ENCODE assay signal across 22 cellular contexts in the genomic region with DNA sequence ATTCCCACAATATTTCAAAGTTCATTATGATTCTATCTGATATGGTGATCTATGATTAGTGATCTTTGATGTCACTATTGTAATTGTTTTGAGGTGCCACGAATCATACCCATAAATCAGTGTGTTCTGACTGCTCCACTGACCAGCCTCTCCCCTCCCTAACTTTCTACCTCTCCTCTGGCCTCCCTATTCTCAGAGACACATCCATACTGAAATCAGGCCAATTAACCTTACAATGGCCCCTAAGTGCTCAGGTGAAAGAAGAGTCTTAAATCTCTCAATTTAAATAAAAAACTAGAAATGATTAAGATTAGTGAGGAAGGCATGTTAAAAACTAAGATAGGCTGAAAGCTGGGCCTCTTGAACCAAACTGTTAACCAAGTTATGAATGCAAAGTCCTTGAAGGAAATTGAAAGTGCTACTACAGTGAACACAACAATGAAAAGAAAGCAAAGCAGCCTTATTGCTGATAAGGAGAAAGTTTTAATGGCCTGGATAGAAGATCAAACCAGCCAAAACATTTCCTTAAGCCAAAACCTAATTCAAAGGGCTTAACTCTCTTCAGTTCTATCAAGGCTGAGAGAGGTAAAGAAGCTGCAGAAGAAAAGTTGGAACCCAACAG. TPM values are rescaled to one million over a fixed set of nuclear protein-coding genes. Genes with fewer than 3 reads are reported as not detected.
DNase-seq lines count a peak whose midpoint lies in the region; ATAC-seq, FAIRE-seq and TF ChIP-seq lines count a peak whose summit lies in the region.
"Had no signal": no experiment of that assay in that cellular context is flagged by ENCODE, and none has a peak within 500 bp of the region (broad histone marks: within the 10 kb centered on the region; RNA-seq: fewer than 3 reads in every experiment).

No MANE protein-coding gene starts in this region.

- no peaks in the 10 kb centered on the region for H3K9me3 Mint-ChIP-seq in activated T-cell treated with anti-CD3 and anti-CD28 coated beads, Interleukin-2, amount 50 U/mL, for 24 hours
- H3K9me3 Mint-ChIP-seq in CD8-positive, alpha-beta memory T cell = no peaks in the 10 kb centered on the region
- H3K9me3 Mint-ChIP-seq: CD4-positive, alpha-beta memory T cell had no signal

- H3K23me2 ChIP-seq in H1 (ENCODE audit: low read depth, low read length) = no peaks in the 10 kb centered on the region

- DNase-seq in activated T-cell treated with anti-CD3 and anti-CD28 coated beads, Interleukin-2, amount 50 U/mL, for 24 hours = no peak
- no peak for DNase-seq in activated T-cell treated with anti-CD3 and anti-CD28 coated beads, Interleukin-2, amount 50 U/mL, for 1 hour
- DNase-seq in NT2/D1 (ENCODE audit: low read depth, low spot score) = peak; percentile 43
- DNase-seq in H1 (ENCODE audit: low read depth in 1 of 2, low spot score in 2 of 2) = no peak
- DNase-seq in mucosa of descending colon = no peak
- DNase-seq in CD8-positive, alpha-beta memory T cell = no peak
- no peak for DNase-seq in frontal cortex (ENCODE audit: low spot score in 2 of 2)
- DNase-seq in DMS53 (lab: John Stamatoyannopoulos, UW) = no peak
- DNase-seq: CD4-positive, alpha-beta memory T cell; DMS79 treated with DMSO at 0.1 percent for 48 hours; GM23248; IMR-90; Karpas-422; MG63; NCI-H1092; NCI-H2081 treated with DMSO at 0.1 percent for 48 hours; NCI-H510A; NCI-H774; PC-3 had no signal

- no peak overlapping the region for H4K5ac ChIP-seq in H1 (ENCODE audit: insufficient read length, low read depth, low read length)

- ATAC-seq in mucosa of descending colon = peak; percentile 61
- ATAC-seq: PC-3 had no signal

- H3K79me1 ChIP-seq in H1 (ENCODE audit: low read depth, low read length) = no peaks in the 10 kb centered on the region

- peaks cover 35% of the 10 kb centered on the region for H3K36me3 ChIP-seq in NT2/D1 (ENCODE audit: insufficient read depth, insufficient read length, low read length)
- H3K36me3 ChIP-seq in H1 (ENCODE audit: control insufficient read depth in 2 of 4, insufficient read depth in 4 of 4, low read length in 3 of 4) = peaks cover 0 to 2% (median under 1%) of the 10 kb centered on the region in 4 experiments; a peak in 2 of 8 replicates
- H3K36me3 ChIP-seq in mucosa of descending colon (ENCODE audit: low read depth) = no peaks in the 10 kb centered on the region
- H3K36me3 ChIP-seq in CD8-positive, alpha-beta memory T cell (ENCODE audit: insufficient read depth, low read length) = peaks cover 45% of the 10 kb centered on the region

- H3K36me3 Mint-ChIP-seq in activated T-cell treated with anti-CD3 and anti-CD28 coated beads, Interleukin-2, amount 50 U/mL, for 24 hours (ENCODE audit: low read depth) = peaks cover 84% of the 10 kb centered on the region
- peaks cover 0 to 84% (median 41%) of the 10 kb centered on the region in 3 donors for H3K36me3 Mint-ChIP-seq in CD8-positive, alpha-beta memory T cell

- no peak overlapping the region for H3K27ac ChIP-seq in H1 (ENCODE audit: low read depth, low read length)
- H3K27ac ChIP-seq in CD8-positive, alpha-beta memory T cell (ENCODE audit: low read depth, low read length) = no peak overlapping the region
- H3K27ac ChIP-seq: 22Rv1, GM23248, RWPE1 had no signal

- no peak overlapping the region for H2AFZ ChIP-seq in H1 (ENCODE audit: low read length)
- H2AFZ ChIP-seq: GM23248 had no signal

- TF ChIP-seq CTCF in H1 (IDR thresholded peaks at IDR 0.05; ENCODE audit: control extremely low read depth in 1 of 3, insufficient read depth in 1 of 3, low read depth in 1 of 3, low read length in 3 of 3) (no peak), mucosa of descending colon (IDR thresholded peaks at IDR 0.05) (no peak)

- intact Hi-C loops in mucosa of descending colon (cut with DNase I, micrococcal nuclease) = no loop called here

- H3K4me2 ChIP-seq in H1 (ENCODE audit: insufficient read depth in 1 of 2, low read depth in 2 of 2, low read length in 2 of 2) = no peak overlapping the region

- no peaks in the 10 kb centered on the region for H3K79me2 ChIP-seq in H1 (ENCODE audit: control insufficient read depth in 1 of 2, insufficient read depth in 2 of 2, low read length in 2 of 2)

- no peak overlapping the region for H3K4ac ChIP-seq in H1 (replicated peaks; ENCODE audit: insufficient read length, low read depth, low read length)

- H3K14ac ChIP-seq in H1 (ENCODE audit: insufficient read length) = no peak overlapping the region

- TF ChIP-seq EP300 in H1 (IDR thresholded peaks at IDR 0.05; ENCODE audit: borderline replicate concordance in 1 of 2, low read depth in 2 of 2, low read length in 2 of 2) = no peak

- H2BK120ac ChIP-seq in H1 (replicated peaks; ENCODE audit: low read depth, low read length) = no peak overlapping the region

- H2BK20ac ChIP-seq in H1 (ENCODE audit: low read length) = no peak overlapping the region

- no peaks in the 10 kb centered on the region for H3K27me3 Mint-ChIP-seq in activated T-cell treated with anti-CD3 and anti-CD28 coated beads, Interleukin-2, amount 50 U/mL, for 24 hours
- H3K27me3 Mint-ChIP-seq in CD8-positive, alpha-beta memory T cell = no peaks in the 10 kb centered on the region
- H3K27me3 Mint-ChIP-seq: CD4-positive, alpha-beta memory T cell had no signal

- no peak overlapping the region for H2BK5ac ChIP-seq in H1 (ENCODE audit: low read depth, low read length)

- no peak for FAIRE-seq in H1 (lab: Jason Lieb, UNC)
- no peak for FAIRE-seq in frontal cortex (lab: Jason Lieb, UNC)
- FAIRE-seq: GM18507 had no signal

- H3K27me3 ChIP-seq in NT2/D1 (ENCODE audit: insufficient read depth, insufficient read length) (no peaks in the 10 kb centered on the region), H1 (replicated peaks in 1 of 4; ENCODE audit: control insufficient read depth in 3 of 4, extremely low read depth in 1 of 4, insufficient read depth in 3 of 4, low read length in 3 of 4) (no peaks in the 10 kb centered on the region)
- H3K27me3 ChIP-seq in CD8-positive, alpha-beta memory T cell (ENCODE audit: insufficient read depth, low read length, poor library complexity, severe bottlenecking) = no peaks in the 10 kb centered on the region
- H3K27me3 ChIP-seq: MG63 had no signal

- no peak overlapping the region for H2BK15ac ChIP-seq in H1 (ENCODE audit: low read length)

- 59% methylated on average over 1 of the region's 1 CpG; no CpG with 5 or more reads in 1 of the 2 experiments for WGBS in H1 (ENCODE audit: extremely low coverage in 1 of 2, insufficient coverage in 1 of 2, insufficient read length in 1 of 2, insufficient replicate concordance in 2 of 2, low coverage in 1 of 2, low lambda C conversion rate in 2 of 2, missing lambda C conversion rate in 1 of 2), 2 experiments

- TF ChIP-seq RAD21 in H1 (IDR thresholded peaks at IDR 0.05 in 1 of 2, conservative IDR thresholded peaks at IDR 0.05 in 1 of 2; ENCODE audit: low read depth in 2 of 2, low read length in 2 of 2) = no peak

- H3K4me3 Mint-ChIP-seq in activated T-cell treated with anti-CD3 and anti-CD28 coated beads, Interleukin-2, amount 50 U/mL, for 24 hours = no peak overlapping the region
- H3K4me3 Mint-ChIP-seq in CD8-positive, alpha-beta memory T cell = no peak overlapping the region
- H3K4me3 Mint-ChIP-seq: CD4-positive, alpha-beta memory T cell had no signal

- no peak overlapping the region for H4K8ac ChIP-seq in H1 (ENCODE audit: extremely low read depth, insufficient read depth, low read length)

- H3K4me3 ChIP-seq in NT2/D1 (ENCODE audit: insufficient read length, low read depth) (no peak overlapping the region), H1 (ENCODE audit: extremely low read depth in 1 of 4, insufficient read depth in 2 of 4, low read depth in 3 of 4, low read length in 4 of 4) (no peak overlapping the region), mucosa of descending colon (no peak overlapping the region)
- H3K4me3 ChIP-seq in CD8-positive, alpha-beta memory T cell (ENCODE audit: low read length) = no peak overlapping the region
- H3K4me3 ChIP-seq: GM23248, MG63 had no signal

- TF ChIP-seq POLR2A in H1 (IDR thresholded peaks at IDR 0.05; ENCODE audit: control extremely low read depth in 1 of 2, low read depth in 2 of 2, low read length in 2 of 2) = no peak

- no peaks in the 10 kb centered on the region for H4K20me1 ChIP-seq in H1 (replicated peaks in 1 of 2; ENCODE audit: control insufficient read depth in 1 of 2, insufficient read depth in 2 of 2, low read length in 2 of 2)

- H3K23ac ChIP-seq in H1 (ENCODE audit: insufficient read length) = no peak overlapping the region

- peak overlapping the region; percentile 63 for H3K27ac Mint-ChIP-seq in activated T-cell treated with anti-CD3 and anti-CD28 coated beads, Interleukin-2, amount 50 U/mL, for 24 hours
- H3K27ac Mint-ChIP-seq in CD8-positive, alpha-beta memory T cell = peak overlapping the region in 2 of 8 donors; percentile 56 to 78

- no peak overlapping the region for H3K56ac ChIP-seq in H1 (replicated peaks; ENCODE audit: insufficient read length, low read depth, low read length)

- H3K18ac ChIP-seq in H1 (ENCODE audit: extremely low read depth, low read length) = no peak overlapping the region

- no peak overlapping the region for H2BK12ac ChIP-seq in H1 (ENCODE audit: low read depth, low read length)

- no peak overlapping the region for H2AK5ac ChIP-seq in H1 (ENCODE audit: low read depth, low read length)

- POLR2A ChIA-PET in H1 (lab: Charles Lee; ENCODE audit: partially characterized antibody) = no interaction called here
- POLR2A ChIA-PET in CD8-positive, alpha-beta memory T cell (lab: Charles Lee) = no interaction called here

- peaks cover 30% of the 10 kb centered on the region for H3K4me1 Mint-ChIP-seq in activated T-cell treated with anti-CD3 and anti-CD28 coated beads, Interleukin-2, amount 50 U/mL, for 24 hours (ENCODE audit: low read depth)
- H3K4me1 Mint-ChIP-seq in CD8-positive, alpha-beta memory T cell = peaks cover 7 to 14% (median 8%) of the 10 kb centered on the region in 3 donors

- H3K9ac ChIP-seq in NT2/D1 (ENCODE audit: insufficient read length, low read depth) (no peak overlapping the region), H1 (replicated peaks in 1 of 4; ENCODE audit: extremely low read depth in 1 of 4, low read depth in 3 of 4, low read length in 3 of 4) (no peak overlapping the region)
- H3K9ac ChIP-seq: GM23248 had no signal

- CTCF ChIA-PET in H1 (lab: Charles Lee; ENCODE audit: partially characterized antibody) = interaction anchor here (0.9 to 2.7 kb wide), 5 partner anchors 10 to 235 kb away, joined by 3 to 5 read pairs (median 5); no protein-coding TSS in a partner anchor
- CTCF ChIA-PET in CD8-positive, alpha-beta memory T cell (lab: Charles Lee) = interaction anchor here (1.5 kb wide), 1 partner anchor 23 kb away, joined by 3 read pairs; no protein-coding TSS in a partner anchor

- H4K91ac ChIP-seq in H1 (replicated peaks; ENCODE audit: insufficient read length, low read length) = no peak overlapping the region

- H3K9me3 ChIP-seq in NT2/D1 (ENCODE audit: insufficient read depth, low read length) (no peaks in the 10 kb centered on the region), H1 (ENCODE audit: insufficient read depth in 2 of 2, low read depth in 1 of 2, low read length in 1 of 2) (no peaks in the 10 kb centered on the region), mucosa of descending colon (no peaks in the 10 kb centered on the region)
- no peaks in the 10 kb centered on the region for H3K9me3 ChIP-seq in CD8-positive, alpha-beta memory T cell (ENCODE audit: low read length)
- H3K9me3 ChIP-seq: MG63 had no signal

- H3K4me1 ChIP-seq in NT2/D1 (ENCODE audit: insufficient read depth, insufficient read length) (no peaks in the 10 kb centered on the region), H1 (replicated peaks in 1 of 4; ENCODE audit: control insufficient read depth in 3 of 4, insufficient read depth in 4 of 4, low read length in 3 of 4) (peaks cover 0 to 3% (median 0%) of the 10 kb centered on the region in 4 experiments; a peak in 1 of 7 replicates), mucosa of descending colon (ENCODE audit: low read depth) (peaks cover 8% of the 10 kb centered on the region)
- H3K4me1 ChIP-seq in CD8-positive, alpha-beta memory T cell (ENCODE audit: insufficient read depth, low read length) = peaks cover 4% of the 10 kb centered on the region

RNA-seq across cellular contexts. Expression of gene GPCPD1, which starts 57.5 kb away (rescaled TPM):
- 6.3 and 6.8 TPM in 2 replicates for total RNA-seq in H1 (2021; fragmentation: NEBNext Ultra II Directional; extraction: Animal tissue kit (Norgen Biotek cat#: 25700))
- polyA plus RNA-seq in H1 (2011; rRNA removed) = 2.8 and 4.5 TPM in 2 replicates
- 3.7 TPM for polyA plus RNA-seq in H1 (2011; cell fraction: cytosol; rRNA removed)
- 4.1 TPM for polyA plus RNA-seq in H1 (2011; cell fraction: nucleus; rRNA removed)
- polyA plus RNA-seq in H1 (2012, experiment 1 of 2) = 3.2 to 6.9 TPM (median 4.7 TPM) in 4 replicates
- polyA plus RNA-seq in H1 (2012, experiment 2 of 2) = 0.30 TPM
- 3.3 TPM for polyA plus RNA-seq in H1 (2013, experiment 1 of 2)
- polyA plus RNA-seq in H1 (2013, experiment 2 of 2) = 2.8 TPM
- polyA minus RNA-seq in H1 (2011; rRNA and poly(A)+ RNA removed) = 5.8 and 8.0 TPM in 2 replicates
- 4.9 TPM for polyA minus RNA-seq in H1 (2011; cell fraction: cytosol; rRNA and poly(A)+ RNA removed)
- polyA minus RNA-seq in H1 (2011; cell fraction: nucleus; rRNA and poly(A)+ RNA removed) = 7.2 TPM
- total RNA-seq in mucosa of descending colon = 10 to 100 TPM; 26.8 to 35.6 (median 31.1) TPM
- total RNA-seq in CD8-positive, alpha-beta memory T cell = 10 to 100 TPM; 27.8 to 30.9 TPM
- 25.6 TPM for polyA plus RNA-seq in CD8-positive, alpha-beta memory T cell
- total RNA-seq in frontal cortex = 33.8 TPM
